In genomic region chr20:45967551-45968080, GRCh38 we compare ENCODE assay signal across 16 cellular contexts. TPM values are rescaled to one million over a fixed set of nuclear protein-coding genes. Genes with fewer than 3 reads are reported as not detected.
"Had no signal": no experiment of that assay in that cellular context is flagged by ENCODE, and none has a peak within 500 bp of the region (broad histone marks: within the 10 kb centered on the region; RNA-seq: fewer than 3 reads in every experiment).

No MANE protein-coding gene starts in this region.

- H3K9me3 ChIP-seq: ovary, spleen, transverse colon had no signal

- H3K27ac Mint-ChIP-seq: activated naive CD4-positive, alpha-beta T cell treated with anti-CD3 and anti-CD28 coated beads for 36 hours; activated T-helper 17 cell treated with anti-CD3 and anti-CD28 coated beads, Interleukin-2, amount 50 U/mL, for 72 hours; nephron progenitor cell; stimulated activated naive B cell treated with anti-CD40 and anti-IgM and Interleukin-4, amounts not matched to agents 10 μg/mL and 1 μg/mL and 100 μg/mL, for 72 hours; T-cell had no signal

- H3K4me3 ChIP-seq: ovary, spleen, transverse colon had no signal

- H3K4me3 Mint-ChIP-seq: activated naive CD4-positive, alpha-beta T cell treated with anti-CD3 and anti-CD28 coated beads for 36 hours; activated T-helper 17 cell treated with anti-CD3 and anti-CD28 coated beads, Interleukin-2, amount 50 U/mL, for 72 hours; nephron progenitor cell; stimulated activated naive B cell treated with anti-CD40 and anti-IgM and Interleukin-4, amounts not matched to agents 10 μg/mL and 1 μg/mL and 100 μg/mL, for 72 hours; T-cell had no signal

- DNase-seq: activated CD4-positive, alpha-beta T cell treated with anti-CD3 and anti-CD28 coated beads for 48 hours; activated naive CD4-positive, alpha-beta T cell treated with anti-CD3 and anti-CD28 coated beads for 36 hours; cerebellar nuclear complex; left colon; mesendoderm; nephron progenitor cell; retina; stimulated activated CD4-positive, alpha-beta T cell treated with anti-CD3 and anti-CD28 coated beads, Interleukin-1b, Interleukin-23, amount 100 ng/mL, for 48 hours; stimulated activated naive B cell treated with anti-CD40 and anti-IgM and Interleukin-4, amounts not matched to agents 10 μg/mL and 1 μg/mL and 100 μg/mL, for 72 hours; transverse colon had no signal

- H3K9me3 Mint-ChIP-seq: activated naive CD4-positive, alpha-beta T cell treated with anti-CD3 and anti-CD28 coated beads for 36 hours; activated T-helper 17 cell treated with anti-CD3 and anti-CD28 coated beads, Interleukin-2, amount 50 U/mL, for 72 hours; nephron progenitor cell; stimulated activated naive B cell treated with anti-CD40 and anti-IgM and Interleukin-4, amounts not matched to agents 10 μg/mL and 1 μg/mL and 100 μg/mL, for 72 hours; T-cell had no signal

- ATAC-seq: activated T-helper 17 cell treated with anti-CD3 and anti-CD28 coated beads, Interleukin-2, amount 50 U/mL, for 72 hours; esophagus mucosa; left colon; stimulated activated naive B cell treated with anti-CD40 and anti-IgM and Interleukin-4, amounts not matched to agents 10 μg/mL and 1 μg/mL and 100 μg/mL, for 72 hours; T-cell had no signal

- H3K27me3 Mint-ChIP-seq: activated T-helper 17 cell treated with anti-CD3 and anti-CD28 coated beads, Interleukin-2, amount 50 U/mL, for 72 hours; stimulated activated naive B cell treated with anti-CD40 and anti-IgM and Interleukin-4, amounts not matched to agents 10 μg/mL and 1 μg/mL and 100 μg/mL, for 72 hours had no signal

- H3K36me3 ChIP-seq: ovary had no signal

- H3K27me3 ChIP-seq: ovary, spleen, transverse colon had no signal

- H3K27ac ChIP-seq: ovary, spleen, transverse colon, VCaP had no signal

RNA-seq across cellular contexts. Expression of gene MMP9, which starts 41.1 kb away (rescaled TPM):
- total RNA-seq: activated naive CD4-positive, alpha-beta T cell treated with anti-CD3 and anti-CD28 coated beads for 36 hours; activated T-helper 17 cell treated with anti-CD3 and anti-CD28 coated beads, Interleukin-2, amount 50 U/mL, for 72 hours had no signal
